In the genomic region with DNA sequence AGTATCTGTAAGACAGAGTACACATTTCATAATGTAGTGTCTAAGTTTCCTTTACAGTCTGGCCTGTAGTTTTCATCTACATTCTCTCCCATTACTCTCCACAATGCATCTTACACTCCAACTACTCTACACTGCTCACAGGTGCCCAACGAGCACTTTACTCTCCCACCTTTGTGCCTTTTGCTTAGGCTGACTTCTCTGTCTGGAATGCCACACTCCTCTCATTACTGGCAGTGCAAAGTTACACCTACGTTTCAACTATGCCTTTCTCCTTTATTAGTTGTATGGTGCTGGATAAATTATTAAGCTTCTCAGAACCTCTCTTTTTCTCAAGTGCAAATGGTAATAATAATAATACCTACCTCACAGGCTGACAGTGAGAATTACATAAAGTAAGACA, we compare ENCODE assay signal across 24 cellular contexts.
"Had no signal": no experiment of that assay in that cellular context is flagged by ENCODE, and none has a peak within 500 bp of the region (broad histone marks: within the 10 kb centered on the region; RNA-seq: fewer than 3 reads in every experiment).

No MANE protein-coding gene starts in this region.

- H3K27ac ChIP-seq: heart right ventricle, hepatocyte, neural progenitor cell, neutrophil, parathyroid adenoma, psoas muscle, right atrium auricular region, right lobe of liver, stomach, testis, thyroid gland had no signal

- H3K4me2 ChIP-seq: hepatocyte, neural progenitor cell, smooth muscle cell had no signal

- H3K27me3 ChIP-seq: heart right ventricle, hepatocyte, neural progenitor cell, neutrophil, right atrium auricular region, right lobe of liver, stomach, testis, thyroid gland had no signal

- H3K4me1 ChIP-seq: neural progenitor cell, parathyroid adenoma, psoas muscle, right lobe of liver, testis, thyroid gland had no signal

- H3K9ac ChIP-seq: neural progenitor cell, parathyroid adenoma had no signal

- H3K4me3 ChIP-seq: heart right ventricle, hepatocyte, lung, neural progenitor cell, psoas muscle, right atrium auricular region, right lobe of liver, smooth muscle cell, stomach, testis, thyroid gland had no signal

- DNase-seq: heart right ventricle; islet precursor cell; left cardiac atrium; mesendoderm; naive B cell; natural killer cell; nephron progenitor cell; occipital lobe; psoas muscle; right lobe of liver; stimulated activated CD4-positive, alpha-beta T cell treated with anti-CD3 and anti-CD28 coated beads, Interleukin-1b, Interleukin-23, amount 100 ng/mL, for 48 hours; stimulated activated CD4-positive, alpha-beta T cell treated with anti-CD3 and anti-CD28 coated beads, Interleukin-2, amount 100 ng/mL, for 48 hours; stimulated activated naive B cell treated with anti-CD40 and anti-IgM and Interleukin-4, amounts not matched to agents 10 μg/mL and 1 μg/mL and 100 μg/mL, for 72 hours; stimulated activated naive CD8-positive, alpha-beta T cell treated with anti-CD3 and anti-CD28 coated beads, Interleukin-15, Interleukin-2, amounts not matched to agents 100 U/mL and 50 U/mL, for 24 hours; stomach; testis; thyroid gland had no signal

- H3K36me3 ChIP-seq: heart right ventricle, neural progenitor cell, neutrophil, right atrium auricular region, right lobe of liver, stomach, thyroid gland had no signal

- H3K79me2 ChIP-seq: hepatocyte, parathyroid adenoma had no signal

- H2AFZ ChIP-seq: hepatocyte, neural progenitor cell, parathyroid adenoma had no signal

- H3K9me3 ChIP-seq: heart right ventricle, neutrophil, psoas muscle, right atrium auricular region, right lobe of liver, stomach, testis, thyroid gland had no signal
